ENCODE assay signal across 36 cellular contexts in the genomic region with DNA sequence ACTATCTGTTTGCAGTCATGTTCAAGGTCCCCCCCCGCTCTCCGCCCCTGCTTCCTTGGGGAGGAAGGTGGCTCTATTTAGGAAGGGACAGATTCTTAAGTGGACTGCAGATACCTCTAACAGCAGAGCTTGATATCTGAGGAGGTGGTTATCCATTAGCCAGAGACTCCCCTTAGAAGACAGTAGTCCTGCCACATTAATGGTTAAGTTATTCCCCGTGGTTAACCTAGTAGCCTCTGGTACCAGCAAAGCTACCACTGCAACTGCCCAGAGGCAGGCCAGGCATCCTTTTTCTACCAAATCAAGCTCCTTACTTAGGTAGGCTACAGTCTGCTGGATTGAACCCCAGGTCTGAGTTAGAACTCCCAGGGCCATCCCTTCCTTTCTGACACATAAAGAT.
DNase-seq lines count a peak whose midpoint lies in the region; ATAC-seq, FAIRE-seq and TF ChIP-seq lines count a peak whose summit lies in the region.
"Had no signal": no experiment of that assay in that cellular context is flagged by ENCODE, and none has a peak within 500 bp of the region (broad histone marks: within the 10 kb centered on the region; RNA-seq: fewer than 3 reads in every experiment).

No MANE protein-coding gene starts in this region.

- 71% methylated on average over 3 of the region's 3 CpGs for WGBS in GM12878 (ENCODE audit: insufficient coverage, insufficient replicate concordance, low lambda C conversion rate, missing lambda C conversion rate)

- H3K9me2 ChIP-seq in GM23338 (ENCODE audit: insufficient read depth) = 0 out of 2 replicates have a peak, but pooled peaks cover 8% of the 10 kb centered on the region

- H3K27me3 ChIP-seq in GM12878 (replicated peaks in 1 of 2; ENCODE audit: control insufficient read depth in 2 of 2, insufficient read depth in 2 of 2, low read length in 1 of 2) (no peaks in the 10 kb centered on the region), GM23338 (ENCODE audit: insufficient read depth) (no peaks in the 10 kb centered on the region)
- H3K27me3 ChIP-seq: adrenal gland; BLaER1 treated with 17β-estradiol and CSF1 and Interleukin-3, amounts not matched to agents 10 nM and 100 nM; esophagus squamous epithelium; hepatocyte; MG63 had no signal

- no peak overlapping the region for H3K9ac ChIP-seq in GM12878 (ENCODE audit: control insufficient read depth, insufficient read depth, low read length)
- H3K9ac ChIP-seq: BLaER1 treated with 17β-estradiol and CSF1 and Interleukin-3, amounts not matched to agents 10 nM and 100 nM had no signal

- no peaks in the 10 kb centered on the region for H3K79me2 ChIP-seq in GM12878 (ENCODE audit: control insufficient read depth, insufficient read depth, low read length)
- H3K79me2 ChIP-seq in GM23338 (replicated peaks; ENCODE audit: insufficient read depth) = no peaks in the 10 kb centered on the region
- H3K79me2 ChIP-seq: hepatocyte had no signal

- H3K36me3 ChIP-seq in GM12878 (ENCODE audit: control insufficient read depth in 2 of 2, insufficient read depth in 2 of 2, low read length in 1 of 2) = no peaks in the 10 kb centered on the region
- no peaks in the 10 kb centered on the region for H3K36me3 ChIP-seq in GM23338 (ENCODE audit: insufficient read depth)
- H3K36me3 ChIP-seq: adrenal gland; BLaER1 treated with 17β-estradiol and CSF1 and Interleukin-3, amounts not matched to agents 10 nM and 100 nM; esophagus squamous epithelium; MG63 had no signal

- TF ChIP-seq EP300 in GM12878 (IDR thresholded peaks at IDR 0.05; ENCODE audit: borderline replicate concordance in 1 of 2, control insufficient read depth in 1 of 2, low read depth in 2 of 2, low read length in 2 of 2) = no peak

- no peak overlapping the region for H3K27ac Mint-ChIP-seq in GM23338
- H3K27ac Mint-ChIP-seq: activated naive CD4-positive, alpha-beta T cell treated with anti-CD3 and anti-CD28 coated beads for 36 hours; activated T-helper 1 cell treated with anti-CD3 and anti-CD28 coated beads, Interleukin-12 subunit alpha, Interleukin-12 subunit beta, Interleukin-2, Interleukin-4 antibody, amounts not matched to agents 30 ng/mL and 10 ng/mL and 1 ng/mL, durations not matched to agents 14 hours and 24 hours and 36 hours; brain had no signal

- H3K9me3 ChIP-seq in GM12878 (replicated peaks; ENCODE audit: control insufficient read depth, insufficient read depth, low read length) = no peaks in the 10 kb centered on the region; the same call in 2 of the 3 replicates
- H3K9me3 ChIP-seq: adrenal gland, MG63 had no signal

- DNase-seq in GM12878 (ENCODE audit: low read depth, low spot score) = no peak
- no peak for DNase-seq in Ammon's horn (ENCODE audit: low spot score)
- no peak for DNase-seq in NCI-H2227 (lab: John Stamatoyannopoulos, UW; ENCODE audit: unreplicated experiment)
- no peak for DNase-seq in GM23338 (ENCODE audit: low spot score)
- DNase-seq in SKM-1 treated with dmso at 0.1 percent for 144 hours (lab: John Stamatoyannopoulos, UW; ENCODE audit: unreplicated experiment) = no peak
- DNase-seq: activated CD4-positive, alpha-beta T cell treated with anti-CD3 and anti-CD28 coated beads, Interleukin-2, amount 50 U/mL, for 4 hours; activated naive CD4-positive, alpha-beta T cell treated with anti-CD3 and anti-CD28 coated beads for 36 hours; adrenal gland; cerebellar nuclear complex; DMS53; esophagus squamous epithelium; left cardiac atrium; mammary epithelial cell; MG63; NCI-H2029 treated with DMSO at 0.1 percent for 48 hours; NCI-H2227 treated with DMSO at 0.1 percent for 48 hours; NCI-H69; SHP77 treated with DMSO at 0.1 percent for 48 hours; stimulated activated CD4-positive, alpha-beta T cell treated with anti-CD3 and anti-CD28 coated beads, Interleukin-12 subunit alpha, Interleukin-12 subunit beta, amount 100 ng/mL, for 4 hours; stimulated activated CD4-positive, alpha-beta T cell treated with anti-CD3 and anti-CD28 coated beads, Interleukin-4, amount 100 ng/mL, for 1 hour; trophoblast cell had no signal

- in situ Hi-C loops in GM12878 (cut with MboI) = no loop called here

- FAIRE-seq in GM12878 (lab: Jason Lieb, UNC) = no peak
- FAIRE-seq: endometrium, frontal cortex, GM19239, H1, HTR-8/SVneo, K562 had no signal

- CTCF ChIA-PET in GM12878 (lab: Yijun Ruan, JAX) = no interaction called here

- TF ChIP-seq RAD21 in GM12878 (IDR thresholded peaks at IDR 0.05; ENCODE audit: insufficient read depth, low read depth, low read length) = no peak

- H3K4me1 ChIP-seq in GM12878 (ENCODE audit: control insufficient read depth, insufficient read depth, low read length) = no peaks in the 10 kb centered on the region
- H3K4me1 ChIP-seq in GM23338 (ENCODE audit: insufficient read depth) = no peaks in the 10 kb centered on the region
- H3K4me1 ChIP-seq: adrenal gland, esophagus squamous epithelium had no signal

- SMC1A ChIA-PET in GM12878 (lab: Charles Lee; ENCODE audit: uncharacterized antibody, unreplicated experiment) = no interaction called here

- H3F3A ChIP-seq in GM23338 (replicated peaks; ENCODE audit: low read depth) = no peaks in the 10 kb centered on the region

- no peaks in the 10 kb centered on the region for H3K27me3 Mint-ChIP-seq in GM23338 (ENCODE audit: insufficient read depth, low read depth, poor library complexity)

- H3K4me3 ChIP-seq in GM12878 (no peak overlapping the region), GM23338 (no peak overlapping the region)
- H3K4me3 ChIP-seq: adrenal gland; BLaER1 treated with 17β-estradiol and CSF1 and Interleukin-3, amounts not matched to agents 10 nM and 100 nM; esophagus squamous epithelium; hepatocyte; K562; MG63 had no signal

- no peak overlapping the region for H3K4me3 Mint-ChIP-seq in GM23338
- H3K4me3 Mint-ChIP-seq: activated naive CD4-positive, alpha-beta T cell treated with anti-CD3 and anti-CD28 coated beads for 36 hours; activated T-helper 1 cell treated with anti-CD3 and anti-CD28 coated beads, Interleukin-12 subunit alpha, Interleukin-12 subunit beta, Interleukin-2, Interleukin-4 antibody, amounts not matched to agents 30 ng/mL and 10 ng/mL and 1 ng/mL, durations not matched to agents 14 hours and 24 hours and 36 hours; brain had no signal

- peaks cover 5% of the 10 kb centered on the region; the same call in 1 of the 3 replicates for H3K36me3 Mint-ChIP-seq in GM23338 (ENCODE audit: low read depth)
- H3K36me3 Mint-ChIP-seq: brain had no signal

- BruUV-seq in GM12878 (replicated peaks; lab: Mats Ljungman, UMichigan) = no TSS peak

- no peak overlapping the region for H3K27ac ChIP-seq in GM12878 (ENCODE audit: control insufficient read depth, insufficient read depth)
- no peak overlapping the region for H3K27ac ChIP-seq in GM23338 (ENCODE audit: low read depth)
- H3K27ac ChIP-seq: adrenal gland; BLaER1 treated with 17β-estradiol and CSF1 and Interleukin-3, amounts not matched to agents 10 nM and 100 nM; esophagus squamous epithelium; hepatocyte had no signal

- H2AFZ ChIP-seq in GM12878 (ENCODE audit: control insufficient read depth, low read depth, low read length) (no peak overlapping the region), GM23338 (no peak overlapping the region)
- H2AFZ ChIP-seq: hepatocyte had no signal

- H4K20me1 ChIP-seq in GM12878 (ENCODE audit: control insufficient read depth, insufficient read depth) (no peaks in the 10 kb centered on the region), GM23338 (replicated peaks; ENCODE audit: insufficient read depth) (no peaks in the 10 kb centered on the region)
- H4K20me1 ChIP-seq: BLaER1 treated with 17β-estradiol and CSF1 and Interleukin-3, amounts not matched to agents 10 nM and 100 nM had no signal

- TF ChIP-seq CTCF in GM12878 (IDR thresholded peaks at IDR 0.05 in 2 of 3, conservative IDR thresholded peaks at IDR 0.05 in 1 of 3; ENCODE audit: control insufficient read depth in 2 of 3, extremely low read depth in 1 of 3, insufficient read depth in 1 of 3, low read depth in 3 of 3, low read length in 3 of 3) (no peak), GM23338 (conservative IDR thresholded peaks at IDR 0.05; ENCODE audit: low read depth in 2 of 2) (no peak)

- ATAC-seq in GM18870 (IDR thresholded peaks at IDR 0.05; ENCODE audit: unreplicated experiment) (peak; percentile 82), GM21423 (IDR thresholded peaks at IDR 0.05; ENCODE audit: unreplicated experiment) (peak; percentile 79), HG03135 (IDR thresholded peaks at IDR 0.05; ENCODE audit: unreplicated experiment) (peak; percentile 82), GM12878 (peak; percentile 24; the same call in 2 of the 3 replicates), GM23338 (no peak)
- ATAC-seq: K562, left cardiac atrium, Panc1, sciatic nerve had no signal

- H3K4me1 Mint-ChIP-seq in GM23338 = peaks cover 5% of the 10 kb centered on the region; the same call in 2 of the 3 replicates
- H3K4me1 Mint-ChIP-seq: brain had no signal

- POLR2A ChIA-PET in GM12878 (lab: Charles Lee) = no interaction called here

- H3K4me2 ChIP-seq in GM12878 (ENCODE audit: control insufficient read depth, insufficient read depth) = no peak overlapping the region
- no peak overlapping the region for H3K4me2 ChIP-seq in GM23338
- H3K4me2 ChIP-seq: BLaER1 treated with 17β-estradiol and CSF1 and Interleukin-3, amounts not matched to agents 10 nM and 100 nM; hepatocyte had no signal

- TF ChIP-seq POLR2A in GM12878 (IDR thresholded peaks at IDR 0.05; ENCODE audit: low read depth, low read length) = no peak

- intact Hi-C loops in GM12878 (cut with micrococcal nuclease; ENCODE audit: unreplicated experiment) = no loop called here

- H3K9me3 Mint-ChIP-seq in GM23338 = peaks cover 12% of the 10 kb centered on the region
- H3K9me3 Mint-ChIP-seq: activated T-helper 1 cell treated with anti-CD3 and anti-CD28 coated beads, Interleukin-12 subunit alpha, Interleukin-12 subunit beta, Interleukin-2, Interleukin-4 antibody, amounts not matched to agents 30 ng/mL and 10 ng/mL and 1 ng/mL, durations not matched to agents 14 hours and 24 hours and 36 hours had no signal

- RAD21 ChIA-PET in GM12878 (lab: Charles Lee; ENCODE audit: unreplicated experiment) = no interaction called here

TF ChIP-seq in GM12878, 131 proteins besides CTCF, POLR2A, EP300 and RAD21 (continues in another document):
- no peak for TF ChIP-seq PAX8 (IDR thresholded peaks at IDR 0.05)
- TF ChIP-seq ESRRA (IDR thresholded peaks at IDR 0.05; ENCODE audit: low read length) = no peak
- TF ChIP-seq DPF2 (IDR thresholded peaks at IDR 0.05) = no peak

TF ChIP-seq in GM23338, 12 proteins besides CTCF, POLR2A, EP300 and RAD21 (continues in another document):
- TF ChIP-seq JUNB (IDR thresholded peaks at IDR 0.05; ENCODE audit: unreplicated experiment) = no peak
- no peak for TF ChIP-seq NANOG (IDR thresholded peaks at IDR 0.05; ENCODE audit: borderline replicate concordance)
- TF ChIP-seq EZH2 (IDR thresholded peaks at IDR 0.05; ENCODE audit: low read depth, unreplicated experiment) = no peak
